ENCODE assay signal across 33 cellular contexts in genomic region chr7:114279901-114280300, GRCh38.
"Had no signal": no experiment of that assay in that cellular context is flagged by ENCODE, and none has a peak within 500 bp of the region (broad histone marks: within the 10 kb centered on the region; RNA-seq: fewer than 3 reads in every experiment).

No MANE protein-coding gene starts in this region.

- H3K9me3 ChIP-seq: adrenal gland, body of pancreas, breast epithelium had no signal

- H3K4me1 ChIP-seq: adrenal gland, ascending aorta, body of pancreas, breast epithelium had no signal

- FAIRE-seq: astrocyte, bronchial epithelial cell, colon had no signal

- ATAC-seq: activated naive CD4-positive, alpha-beta T cell treated with anti-CD3 and anti-CD28 coated beads, Interleukin-2, amount 50 U/mL, for 72 hours; activated naive CD8-positive, alpha-beta T cell treated with anti-CD3 and anti-CD28 coated beads, Interleukin-2, amount 50 U/mL, for 24 hours; activated T-cell treated with anti-CD3 and anti-CD28 coated beads, Interleukin-2, amount 50 U/mL, for 4 hours; activated T-cell treated with anti-CD3 and anti-CD28 coated beads, Interleukin-2, amount 50 U/mL, for 72 hours; activated T-helper 17 cell treated with anti-CD3 and anti-CD28 coated beads, Interleukin-2, amount 50 U/mL, for 72 hours; body of pancreas had no signal

- H3K27ac ChIP-seq: adrenal gland, ascending aorta, body of pancreas, brain microvascular endothelial cell, breast epithelium, cardiac muscle cell had no signal

- DNase-seq: activated effector memory CD4-positive, alpha-beta T cell treated with anti-CD3 and anti-CD28 coated beads, Interleukin-2, amount 50 U/mL, for 16 hours; activated effector memory CD4-positive, alpha-beta T cell treated with Interleukin-2 at 50 U/mL for 16 hours; activated gamma-delta T cell; activated gamma-delta T cell treated with Interleukin-2 at 50 U/mL for 16 hours; activated naive CD4-positive, alpha-beta T cell; activated naive CD4-positive, alpha-beta T cell treated with anti-CD3 and anti-CD28 coated beads for 36 hours; activated naive CD4-positive, alpha-beta T cell treated with anti-CD3 and anti-CD28 coated beads, Interleukin-2, amount 10 ng/mL, durations not matched to agents 7 days and 5 days; activated naive CD4-positive, alpha-beta T cell treated with anti-CD3 and anti-CD28 coated beads, Interleukin-2, amount 50 U/mL, for 16 hours; activated naive CD4-positive, alpha-beta T cell treated with Interleukin-2 at 50 U/mL for 16 hours; activated naive CD8-positive, alpha-beta T cell treated with anti-CD3 and anti-CD28 coated beads for 36 hours; activated naive CD8-positive, alpha-beta T cell treated with anti-CD3 and anti-CD28 coated beads, Interleukin-2, amount 10 ng/mL, durations not matched to agents 7 days and 5 days; activated naive CD8-positive, alpha-beta T cell treated with anti-CD3 and anti-CD28 coated beads, Interleukin-2, amount 50 U/mL, for 24 hours; activated T-cell treated with anti-CD3 and anti-CD28 coated beads, Interleukin-2, amount 50 U/mL, for 4 hours; activated T-cell treated with anti-CD3 and anti-CD28 coated beads, Interleukin-2, amount 50 U/mL, for 48 hours; activated T-cell treated with anti-CD3 and anti-CD28 coated beads, Interleukin-2, amount 50 U/mL, for 72 hours; adrenal gland; amniotic stem cell; amygdala; anterior cingulate cortex; aorta; body of pancreas; brain microvascular endothelial cell; caudate nucleus; central memory CD4-positive, alpha-beta T cell; cerebellar nuclear complex had no signal

- H3K4me3 ChIP-seq: adrenal gland, ascending aorta, body of pancreas, breast epithelium, cardiac muscle cell had no signal

- H3K36me3 ChIP-seq: adrenal gland, ascending aorta, brain microvascular endothelial cell, breast epithelium, cardiac muscle cell had no signal
